25 cellular contexts compared by ENCODE assay signal in the genomic region with DNA sequence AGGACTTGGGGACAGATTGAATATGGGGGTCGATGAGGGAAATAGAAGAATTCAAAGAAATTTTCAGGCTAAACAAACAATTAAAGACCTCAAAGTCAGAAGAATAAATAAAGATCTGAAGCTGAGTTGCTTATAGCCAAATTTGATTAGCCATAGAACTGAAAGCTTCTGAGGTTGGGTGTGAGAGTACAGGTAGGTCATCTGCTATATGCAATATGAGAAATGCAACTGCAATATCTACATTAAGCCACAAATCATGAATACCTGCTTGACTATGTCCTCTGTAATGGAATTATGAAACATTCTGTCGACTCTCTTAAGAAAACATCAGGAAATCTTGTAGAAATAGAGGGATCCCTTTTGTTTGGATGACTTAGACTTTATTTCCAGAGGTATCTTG.
"Had no signal": no experiment of that assay in that cellular context is flagged by ENCODE, and none has a peak within 500 bp of the region (broad histone marks: within the 10 kb centered on the region; RNA-seq: fewer than 3 reads in every experiment).

No MANE protein-coding gene starts in this region.

- H3K27ac ChIP-seq: colonic mucosa, coronary artery, dorsolateral prefrontal cortex, epithelial cell of prostate, esophagus muscularis mucosa, esophagus squamous epithelium, foreskin keratinocyte, gastrocnemius medialis, gastroesophageal sphincter, heart left ventricle, heart right ventricle, hepatocyte had no signal

- ATAC-seq: effector memory CD8-positive, alpha-beta T cell; esophagus mucosa; foreskin keratinocyte; gastrocnemius medialis; gastroesophageal sphincter; heart left ventricle; heart right ventricle had no signal

- H3K36me3 ChIP-seq: colonic mucosa, esophagus muscularis mucosa, esophagus squamous epithelium, gastrocnemius medialis, gastroesophageal sphincter, heart left ventricle, heart right ventricle had no signal

- H3K4me2 ChIP-seq: hepatocyte had no signal

- H3K79me2 ChIP-seq: hepatocyte had no signal

- DNase-seq: colonic mucosa; cortex of kidney; dermis blood vessel endothelial cell; dorsolateral prefrontal cortex; effector CD4-positive, alpha-beta T cell; effector CD8-positive, alpha-beta T cell; effector memory CD4-positive, alpha-beta T cell; effector memory CD8-positive, alpha-beta T cell; endodermal cell; erythroblast; esophagus squamous epithelium; foreskin fibroblast; foreskin keratinocyte; foreskin melanocyte; gastrocnemius medialis; glutamatergic neuron; head of caudate nucleus; heart left ventricle; heart right ventricle had no signal

- H2AFZ ChIP-seq: hepatocyte had no signal

- H3K4me1 ChIP-seq: colonic mucosa, esophagus muscularis mucosa, esophagus squamous epithelium, foreskin keratinocyte, gastrocnemius medialis, gastroesophageal sphincter, heart left ventricle, heart right ventricle had no signal

- H3K27me3 ChIP-seq: colonic mucosa, dorsolateral prefrontal cortex, esophagus muscularis mucosa, esophagus squamous epithelium, foreskin keratinocyte, gastrocnemius medialis, gastroesophageal sphincter, heart left ventricle, heart right ventricle, hepatocyte had no signal

- H3K9me3 ChIP-seq: colonic mucosa, esophagus muscularis mucosa, esophagus squamous epithelium, gastrocnemius medialis, gastroesophageal sphincter, heart left ventricle, heart right ventricle had no signal

- H3K4me3 ChIP-seq: colonic mucosa, coronary artery, dorsolateral prefrontal cortex, esophagus muscularis mucosa, esophagus squamous epithelium, gastrocnemius medialis, gastroesophageal sphincter, heart left ventricle, heart right ventricle, hepatocyte had no signal
